In the genomic region with DNA sequence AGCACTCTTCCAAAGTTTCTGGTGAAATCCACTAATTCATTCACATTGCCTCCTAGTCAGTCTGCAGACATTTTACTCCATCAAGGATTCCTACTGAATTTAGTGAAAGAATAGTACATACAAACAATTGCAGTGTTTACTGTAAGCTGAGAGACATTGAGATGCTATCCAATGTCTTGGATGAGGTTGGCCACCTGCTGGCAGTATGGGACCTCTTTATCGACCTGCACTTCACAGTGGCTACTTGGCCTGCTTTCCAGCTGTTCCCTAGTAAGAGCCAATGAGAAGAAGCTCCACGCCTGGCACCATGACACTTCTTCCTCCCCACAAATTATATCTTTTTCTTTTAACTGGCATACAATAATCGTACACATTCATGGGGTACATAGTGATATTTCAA, we compare ENCODE assay signal across 20 cellular contexts. TPM values are rescaled to one million over a fixed set of nuclear protein-coding genes. Genes with fewer than 3 reads are reported as not detected.
A peak's percentile ranks its signal among the peaks of the same experiment; 100 is the strongest.
DNase-seq lines count a peak whose midpoint lies in the region; ATAC-seq and TF ChIP-seq lines count a peak whose summit lies in the region.
"Had no signal": no experiment of that assay in that cellular context is flagged by ENCODE, and none has a peak within 500 bp of the region (broad histone marks: within the 10 kb centered on the region; RNA-seq: fewer than 3 reads in every experiment).

No MANE protein-coding gene starts in this region.

- H3K4me1 Mint-ChIP-seq in WTC11 (no peaks in the 10 kb centered on the region), Calu3 (ENCODE audit: low read depth, unreplicated experiment) (no peaks in the 10 kb centered on the region)

- H3K9me3 Mint-ChIP-seq in WTC11 (peaks cover 26% of the 10 kb centered on the region), Calu3 (ENCODE audit: low read depth, unreplicated experiment) (peaks cover 6% of the 10 kb centered on the region)

- peaks cover 3% of the 10 kb centered on the region for H3K9me3 ChIP-seq in lower lobe of right lung

- H3K36me3 ChIP-seq in lower lobe of right lung = no peaks in the 10 kb centered on the region

- no peak overlapping the region for H3K27ac Mint-ChIP-seq in WTC11
- no peak overlapping the region for H3K27ac Mint-ChIP-seq in Calu3 (ENCODE audit: unreplicated experiment)

- peaks cover 5% of the 10 kb centered on the region for H3K27me3 ChIP-seq in lower lobe of right lung (ENCODE audit: low read depth)

- no peaks in the 10 kb centered on the region for H3K4me1 ChIP-seq in lower lobe of right lung

- ATAC-seq in WTC11 (0 out of 2 replicates have a peak, but pooled peaks have one; percentile 26), lower lobe of right lung (no peak)
- ATAC-seq: Panc1 had no signal

- CTCF ChIA-PET in WTC11 (lab: Charles Lee) = interaction anchor here (0.8 to 1.9 kb wide), 4 partner anchors 15 to 232 kb away, joined by 3 to 9 read pairs (median 5); no protein-coding TSS in a partner anchor
- CTCF ChIA-PET in Calu3 (lab: Charles Lee) = no interaction called here

- BruUV-seq in Calu3 (replicated peaks; lab: Mats Ljungman, UMichigan) = no TSS peak

- H3K36me3 Mint-ChIP-seq in WTC11 = no peaks in the 10 kb centered on the region
- no peaks in the 10 kb centered on the region for H3K36me3 Mint-ChIP-seq in Calu3 (ENCODE audit: insufficient read depth, unreplicated experiment)

- H3K27me3 Mint-ChIP-seq in WTC11 (ENCODE audit: low read depth) (peaks cover 2% of the 10 kb centered on the region; the same call in 1 of the 2 replicates), Calu3 (ENCODE audit: unreplicated experiment) (no peaks in the 10 kb centered on the region)

- intact Hi-C loops in Calu3 (cut with micrococcal nuclease; ENCODE audit: unreplicated experiment) = no loop called here
- intact Hi-C loops in lower lobe of right lung (cut with DNase I) = no loop called here

- DNase-seq in ELF-1 (ENCODE audit: low read depth, low spot score) (peak; percentile 28), NAMALWA (ENCODE audit: low spot score) (peak; percentile 24), WTC11 (ENCODE audit: low spot score) (no peak), foreskin melanocyte (no peak), Calu3 (no peak), lower lobe of right lung (no peak)
- DNase-seq in activated CD8-positive, alpha-beta memory T cell treated with anti-CD3 and anti-CD28 coated beads, Interleukin-2, amount 50 U/mL, for 48 hours = no peak
- DNase-seq: ACHN; AML-193; COR-L47; NCI-H1048; NCI-H146; NCI-H2081 treated with DMSO at 0.1 percent for 48 hours; NCI-H446; NK-92 treated with Interleukin-12 subunit alpha and Interleukin-12 subunit beta, amount 100 ng/mL, for 24 hours; Right ventricle myocardium superior; T-helper 1 cell had no signal

- H3K27ac ChIP-seq in lower lobe of right lung = no peak overlapping the region
- H3K27ac ChIP-seq: SK-N-MC had no signal

- H3K4me3 ChIP-seq in lower lobe of right lung = no peak overlapping the region
- H3K4me3 ChIP-seq: SK-N-MC had no signal

- TF ChIP-seq CTCF in GM12872 (IDR thresholded peaks at IDR 0.05; ENCODE audit: insufficient read depth, low read depth, low read length) (0 out of 3 replicates have a peak, but pooled peaks have one; percentile 26), WTC11 (IDR thresholded peaks at IDR 0.05) (no peak), Calu3 (IDR thresholded peaks at IDR 0.05; ENCODE audit: unreplicated experiment) (no peak), lower lobe of right lung (IDR thresholded peaks at IDR 0.05) (no peak)

- POLR2A ChIA-PET in WTC11 (lab: Charles Lee) = no interaction called here

- H3K4me3 Mint-ChIP-seq in WTC11 (no peak overlapping the region), Calu3 (ENCODE audit: low read depth, unreplicated experiment) (no peak overlapping the region)

TF ChIP-seq in WTC11, 78 proteins besides CTCF, POLR2A, EP300 and RAD21:
- no peak for TF ChIP-seq ESRRA (CRISPR knock-in tag; IDR thresholded peaks at IDR 0.05; ENCODE audit: borderline replicate concordance)
- TF ChIP-seq, protein P1, sequence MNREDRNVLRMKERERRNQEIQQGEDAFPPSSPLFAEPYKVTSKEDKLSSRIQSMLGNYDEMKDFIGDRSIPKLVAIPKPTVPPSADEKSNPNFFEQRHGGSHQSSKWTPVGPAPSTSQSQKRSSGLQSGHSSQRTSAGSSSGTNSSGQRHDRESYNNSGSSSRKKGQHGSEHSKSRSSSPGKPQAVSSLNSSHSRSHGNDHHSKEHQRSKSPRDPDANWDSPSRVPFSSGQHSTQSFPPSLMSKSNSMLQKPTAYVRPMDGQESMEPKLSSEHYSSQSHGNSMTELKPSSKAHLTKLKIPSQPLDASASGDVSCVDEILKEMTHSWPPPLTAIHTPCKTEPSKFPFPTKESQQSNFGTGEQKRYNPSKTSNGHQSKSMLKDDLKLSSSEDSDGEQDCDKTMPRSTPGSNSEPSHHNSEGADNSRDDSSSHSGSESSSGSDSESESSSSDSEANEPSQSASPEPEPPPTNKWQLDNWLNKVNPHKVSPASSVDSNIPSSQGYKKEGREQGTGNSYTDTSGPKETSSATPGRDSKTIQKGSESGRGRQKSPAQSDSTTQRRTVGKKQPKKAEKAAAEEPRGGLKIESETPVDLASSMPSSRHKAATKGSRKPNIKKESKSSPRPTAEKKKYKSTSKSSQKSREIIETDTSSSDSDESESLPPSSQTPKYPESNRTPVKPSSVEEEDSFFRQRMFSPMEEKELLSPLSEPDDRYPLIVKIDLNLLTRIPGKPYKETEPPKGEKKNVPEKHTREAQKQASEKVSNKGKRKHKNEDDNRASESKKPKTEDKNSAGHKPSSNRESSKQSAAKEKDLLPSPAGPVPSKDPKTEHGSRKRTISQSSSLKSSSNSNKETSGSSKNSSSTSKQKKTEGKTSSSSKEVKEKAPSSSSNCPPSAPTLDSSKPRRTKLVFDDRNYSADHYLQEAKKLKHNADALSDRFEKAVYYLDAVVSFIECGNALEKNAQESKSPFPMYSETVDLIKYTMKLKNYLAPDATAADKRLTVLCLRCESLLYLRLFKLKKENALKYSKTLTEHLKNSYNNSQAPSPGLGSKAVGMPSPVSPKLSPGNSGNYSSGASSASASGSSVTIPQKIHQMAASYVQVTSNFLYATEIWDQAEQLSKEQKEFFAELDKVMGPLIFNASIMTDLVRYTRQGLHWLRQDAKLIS (CRISPR knock-in tag; IDR thresholded peaks at IDR 0.05; ENCODE audit: borderline replicate concordance) = no peak
- TF ChIP-seq CREB1 (CRISPR knock-in tag; IDR thresholded peaks at IDR 0.05) = no peak
- TF ChIP-seq NFATC4 (CRISPR knock-in tag; IDR thresholded peaks at IDR 0.05) = no peak
- TF ChIP-seq ZNF423 (CRISPR knock-in tag; IDR thresholded peaks at IDR 0.05) = no peak
- no peak for TF ChIP-seq SMAD3 (CRISPR knock-in tag; IDR thresholded peaks at IDR 0.05; ENCODE audit: borderline replicate concordance)
- TF ChIP-seq, protein P2, sequence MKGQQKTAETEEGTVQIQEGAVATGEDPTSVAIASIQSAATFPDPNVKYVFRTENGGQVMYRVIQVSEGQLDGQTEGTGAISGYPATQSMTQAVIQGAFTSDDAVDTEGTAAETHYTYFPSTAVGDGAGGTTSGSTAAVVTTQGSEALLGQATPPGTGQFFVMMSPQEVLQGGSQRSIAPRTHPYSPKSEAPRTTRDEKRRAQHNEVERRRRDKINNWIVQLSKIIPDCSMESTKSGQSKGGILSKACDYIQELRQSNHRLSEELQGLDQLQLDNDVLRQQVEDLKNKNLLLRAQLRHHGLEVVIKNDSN (CRISPR knock-in tag; IDR thresholded peaks at IDR 0.05) = no peak
- no peak for TF ChIP-seq SMAD4 (CRISPR knock-in tag; IDR thresholded peaks at IDR 0.05)
- no peak for TF ChIP-seq SOX15 (CRISPR knock-in tag; IDR thresholded peaks at IDR 0.05)
- TF ChIP-seq ZNF219 (CRISPR knock-in tag; IDR thresholded peaks at IDR 0.05; ENCODE audit: borderline replicate concordance) = no peak

RNA-seq across cellular contexts. Expression of a gene that starts 51.5 kb away (rescaled TPM):
- total RNA-seq in WTC11 (2021) (17.2 to 22.8 TPM (median 21.9 TPM) in 3 replicates), Calu3 (2022) (17.9 and 19.8 TPM in 2 replicates), lower lobe of right lung (8.8 TPM)

Comparison
In these comparisons a context has a peak if more than half of its experiments do, and no peak if none do; other contexts are left out.
1. DNase-seq: peak in ELF-1 (single experiment) and NAMALWA (single experiment); none in WTC11 (single experiment), foreskin melanocyte (single experiment), Calu3 (single experiment), lower lobe of right lung (single experiment) and activated CD8-positive, alpha-beta memory T cell treated with anti-CD3 and anti-CD28 coated beads, Interleukin-2, amount 50 U/mL, for 48 hours (single experiment).